2 cellular contexts compared by ENCODE assay signal in the genomic region with DNA sequence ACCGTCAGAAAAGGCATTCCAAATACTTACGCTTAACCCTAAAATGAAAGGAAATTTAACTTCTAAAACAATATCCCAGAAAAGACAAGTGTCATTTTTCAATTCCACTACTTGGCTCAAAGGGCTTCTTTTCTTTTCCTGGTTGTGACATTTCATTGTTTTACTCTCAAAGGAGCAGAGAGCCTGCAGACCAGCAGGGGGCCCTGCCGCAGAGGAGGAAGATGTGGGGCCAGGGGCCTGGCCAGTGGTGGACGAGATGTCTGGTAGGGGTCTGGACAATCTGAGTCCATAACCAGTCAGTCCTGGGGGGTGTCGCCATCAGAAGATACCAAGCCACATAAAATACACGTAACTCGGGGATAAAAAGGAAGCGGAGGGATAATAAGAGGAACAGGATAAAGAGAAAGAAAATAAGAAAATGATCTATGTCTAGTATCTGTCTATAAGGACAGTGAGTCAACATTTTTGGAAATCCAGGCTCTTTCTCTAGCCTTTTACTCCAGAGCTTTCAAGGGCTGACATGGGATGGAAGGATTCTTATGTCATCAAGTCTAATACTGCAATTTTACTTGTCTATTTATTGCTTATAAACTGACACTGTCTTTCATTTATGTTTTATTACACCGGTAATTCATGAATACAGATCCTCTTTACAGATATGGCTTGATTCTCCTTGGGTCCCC.
TF ChIP-seq lines count a peak whose summit lies in the region.

No MANE protein-coding gene starts in this region.

TF ChIP-seq in K562, 482 proteins besides CTCF, POLR2A, EP300 and RAD21 (continued from another document):
- TF ChIP-seq, protein P1, sequence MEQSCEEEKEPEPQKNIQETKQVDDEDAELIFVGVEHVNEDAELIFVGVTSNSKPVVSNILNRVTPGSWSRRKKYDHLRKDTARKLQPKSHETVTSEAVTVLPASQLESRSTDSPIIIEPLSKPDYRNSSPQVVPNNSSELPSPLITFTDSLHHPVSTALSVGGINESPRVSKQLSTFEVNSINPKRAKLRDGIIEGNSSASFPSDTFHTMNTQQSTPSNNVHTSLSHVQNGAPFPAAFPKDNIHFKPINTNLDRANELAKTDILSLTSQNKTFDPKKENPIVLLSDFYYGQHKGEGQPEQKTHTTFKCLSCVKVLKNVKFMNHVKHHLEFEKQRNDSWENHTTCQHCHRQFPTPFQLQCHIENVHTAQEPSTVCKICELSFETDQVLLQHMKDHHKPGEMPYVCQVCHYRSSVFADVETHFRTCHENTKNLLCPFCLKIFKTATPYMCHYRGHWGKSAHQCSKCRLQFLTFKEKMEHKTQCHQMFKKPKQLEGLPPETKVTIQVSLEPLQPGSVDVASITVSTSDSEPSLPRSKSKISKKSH (CRISPR knock-in tag; IDR thresholded peaks at IDR 0.05): no peak
- TF ChIP-seq ELF1 (tag; IDR thresholded peaks at IDR 0.05): peak; percentile 20; the same call in 1 of the 2 replicates
- TF ChIP-seq, protein P2, sequence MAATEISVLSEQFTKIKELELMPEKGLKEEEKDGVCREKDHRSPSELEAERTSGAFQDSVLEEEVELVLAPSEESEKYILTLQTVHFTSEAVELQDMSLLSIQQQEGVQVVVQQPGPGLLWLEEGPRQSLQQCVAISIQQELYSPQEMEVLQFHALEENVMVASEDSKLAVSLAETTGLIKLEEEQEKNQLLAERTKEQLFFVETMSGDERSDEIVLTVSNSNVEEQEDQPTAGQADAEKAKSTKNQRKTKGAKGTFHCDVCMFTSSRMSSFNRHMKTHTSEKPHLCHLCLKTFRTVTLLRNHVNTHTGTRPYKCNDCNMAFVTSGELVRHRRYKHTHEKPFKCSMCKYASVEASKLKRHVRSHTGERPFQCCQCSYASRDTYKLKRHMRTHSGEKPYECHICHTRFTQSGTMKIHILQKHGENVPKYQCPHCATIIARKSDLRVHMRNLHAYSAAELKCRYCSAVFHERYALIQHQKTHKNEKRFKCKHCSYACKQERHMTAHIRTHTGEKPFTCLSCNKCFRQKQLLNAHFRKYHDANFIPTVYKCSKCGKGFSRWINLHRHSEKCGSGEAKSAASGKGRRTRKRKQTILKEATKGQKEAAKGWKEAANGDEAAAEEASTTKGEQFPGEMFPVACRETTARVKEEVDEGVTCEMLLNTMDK (IDR thresholded peaks at IDR 0.05; ENCODE audit: borderline replicate concordance, insufficient read depth, low read depth, low read length, poor library complexity, severe bottlenecking): peak; percentile 73
- TF ChIP-seq KLF16 (IDR thresholded peaks at IDR 0.05): 0 out of 2 replicates have a peak, but pooled peaks have one; percentile 17
TF ChIP-seq in K562: peak in this region for 3.

TF ChIP-seq in liver, 16 proteins besides CTCF, POLR2A, EP300 and RAD21 (continued from another document):
- TF ChIP-seq, protein P3, sequence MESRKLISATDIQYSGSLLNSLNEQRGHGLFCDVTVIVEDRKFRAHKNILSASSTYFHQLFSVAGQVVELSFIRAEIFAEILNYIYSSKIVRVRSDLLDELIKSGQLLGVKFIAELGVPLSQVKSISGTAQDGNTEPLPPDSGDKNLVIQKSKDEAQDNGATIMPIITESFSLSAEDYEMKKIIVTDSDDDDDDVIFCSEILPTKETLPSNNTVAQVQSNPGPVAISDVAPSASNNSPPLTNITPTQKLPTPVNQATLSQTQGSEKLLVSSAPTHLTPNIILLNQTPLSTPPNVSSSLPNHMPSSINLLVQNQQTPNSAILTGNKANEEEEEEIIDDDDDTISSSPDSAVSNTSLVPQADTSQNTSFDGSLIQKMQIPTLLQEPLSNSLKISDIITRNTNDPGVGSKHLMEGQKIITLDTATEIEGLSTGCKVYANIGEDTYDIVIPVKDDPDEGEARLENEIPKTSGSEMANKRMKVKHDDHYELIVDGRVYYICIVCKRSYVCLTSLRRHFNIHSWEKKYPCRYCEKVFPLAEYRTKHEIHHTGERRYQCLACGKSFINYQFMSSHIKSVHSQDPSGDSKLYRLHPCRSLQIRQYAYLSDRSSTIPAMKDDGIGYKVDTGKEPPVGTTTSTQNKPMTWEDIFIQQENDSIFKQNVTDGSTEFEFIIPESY (IDR thresholded peaks at IDR 0.05): no peak
- no peak for TF ChIP-seq HNF4A (conservative IDR thresholded peaks at IDR 0.05)
- TF ChIP-seq FOXA1 (IDR thresholded peaks at IDR 0.05): no peak
- TF ChIP-seq YY1 (IDR thresholded peaks at IDR 0.05): no peak
- TF ChIP-seq, protein P4, sequence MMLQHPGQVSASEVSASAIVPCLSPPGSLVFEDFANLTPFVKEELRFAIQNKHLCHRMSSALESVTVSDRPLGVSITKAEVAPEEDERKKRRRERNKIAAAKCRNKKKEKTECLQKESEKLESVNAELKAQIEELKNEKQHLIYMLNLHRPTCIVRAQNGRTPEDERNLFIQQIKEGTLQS (IDR thresholded peaks at IDR 0.05): no peak
- TF ChIP-seq, protein P5, sequence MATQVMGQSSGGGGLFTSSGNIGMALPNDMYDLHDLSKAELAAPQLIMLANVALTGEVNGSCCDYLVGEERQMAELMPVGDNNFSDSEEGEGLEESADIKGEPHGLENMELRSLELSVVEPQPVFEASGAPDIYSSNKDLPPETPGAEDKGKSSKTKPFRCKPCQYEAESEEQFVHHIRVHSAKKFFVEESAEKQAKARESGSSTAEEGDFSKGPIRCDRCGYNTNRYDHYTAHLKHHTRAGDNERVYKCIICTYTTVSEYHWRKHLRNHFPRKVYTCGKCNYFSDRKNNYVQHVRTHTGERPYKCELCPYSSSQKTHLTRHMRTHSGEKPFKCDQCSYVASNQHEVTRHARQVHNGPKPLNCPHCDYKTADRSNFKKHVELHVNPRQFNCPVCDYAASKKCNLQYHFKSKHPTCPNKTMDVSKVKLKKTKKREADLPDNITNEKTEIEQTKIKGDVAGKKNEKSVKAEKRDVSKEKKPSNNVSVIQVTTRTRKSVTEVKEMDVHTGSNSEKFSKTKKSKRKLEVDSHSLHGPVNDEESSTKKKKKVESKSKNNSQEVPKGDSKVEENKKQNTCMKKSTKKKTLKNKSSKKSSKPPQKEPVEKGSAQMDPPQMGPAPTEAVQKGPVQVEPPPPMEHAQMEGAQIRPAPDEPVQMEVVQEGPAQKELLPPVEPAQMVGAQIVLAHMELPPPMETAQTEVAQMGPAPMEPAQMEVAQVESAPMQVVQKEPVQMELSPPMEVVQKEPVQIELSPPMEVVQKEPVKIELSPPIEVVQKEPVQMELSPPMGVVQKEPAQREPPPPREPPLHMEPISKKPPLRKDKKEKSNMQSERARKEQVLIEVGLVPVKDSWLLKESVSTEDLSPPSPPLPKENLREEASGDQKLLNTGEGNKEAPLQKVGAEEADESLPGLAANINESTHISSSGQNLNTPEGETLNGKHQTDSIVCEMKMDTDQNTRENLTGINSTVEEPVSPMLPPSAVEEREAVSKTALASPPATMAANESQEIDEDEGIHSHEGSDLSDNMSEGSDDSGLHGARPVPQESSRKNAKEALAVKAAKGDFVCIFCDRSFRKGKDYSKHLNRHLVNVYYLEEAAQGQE (IDR thresholded peaks at IDR 0.05): no peak
- no peak for TF ChIP-seq GABPA (IDR thresholded peaks at IDR 0.05 in 1 of 2, conservative IDR thresholded peaks at IDR 0.05 in 1 of 2)
- TF ChIP-seq EGR1 (IDR thresholded peaks at IDR 0.05; ENCODE audit: low read depth in 2 of 2): no peak
- no peak for TF ChIP-seq TAF1 (conservative IDR thresholded peaks at IDR 0.05)
- TF ChIP-seq SP1 (IDR thresholded peaks at IDR 0.05): no peak
- TF ChIP-seq HNF4G (IDR thresholded peaks at IDR 0.05): no peak
- TF ChIP-seq FOXA2 (IDR thresholded peaks at IDR 0.05): no peak
- no peak for TF ChIP-seq JUND (IDR thresholded peaks at IDR 0.05)
